In the genomic region with DNA sequence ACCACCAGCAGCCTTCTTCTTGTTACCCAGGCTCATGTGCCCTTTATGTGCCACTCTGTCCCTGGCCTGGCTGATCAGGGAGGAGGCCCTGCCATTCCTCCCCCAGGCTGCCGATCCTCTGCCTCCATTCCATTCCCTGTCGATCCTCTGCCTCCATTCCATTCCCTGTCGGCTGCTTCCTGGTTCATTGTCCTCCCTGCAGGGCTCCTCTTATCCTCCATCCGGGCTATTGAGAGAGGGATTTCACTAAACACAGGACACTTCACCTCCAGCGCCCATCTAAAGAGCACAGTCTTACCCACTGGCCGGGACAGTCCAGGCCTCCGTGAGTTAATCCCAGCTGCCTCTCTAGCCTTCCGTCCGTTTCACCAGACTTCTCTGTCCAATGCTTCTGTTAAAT, we compare ENCODE assay signal across 19 cellular contexts. TPM values are rescaled to one million over a fixed set of nuclear protein-coding genes. Genes with fewer than 3 reads are reported as not detected.
DNase-seq lines count a peak whose midpoint lies in the region; ATAC-seq, FAIRE-seq and TF ChIP-seq lines count a peak whose summit lies in the region.
"Had no signal": no experiment of that assay in that cellular context is flagged by ENCODE, and none has a peak within 500 bp of the region (broad histone marks: within the 10 kb centered on the region; RNA-seq: fewer than 3 reads in every experiment).

No MANE protein-coding gene starts in this region.

- peak overlapping the region; percentile 96; the same call in 1 of the 2 replicates for H2BK12ac ChIP-seq in H1 (ENCODE audit: low read depth, low read length)

- no peak overlapping the region for H2AFZ ChIP-seq in HepG2 (ENCODE audit: low read length)
- H2AFZ ChIP-seq in H1 (ENCODE audit: low read length) = no peak overlapping the region
- H2AFZ ChIP-seq in neural progenitor cell (replicated peaks) = peak overlapping the region; percentile 65

- H3K4me3 Mint-ChIP-seq in neural progenitor cell = no peak overlapping the region
- no peak overlapping the region for H3K4me3 Mint-ChIP-seq in type B pancreatic cell
- H3K4me3 Mint-ChIP-seq: CD4-positive, CD25-positive, alpha-beta regulatory T cell; HFFc6 had no signal

- no peaks in the 10 kb centered on the region for H3K36me3 ChIP-seq in HepG2 (replicated peaks in 1 of 2; ENCODE audit: control insufficient read depth in 1 of 2, insufficient read depth in 2 of 2, low read length in 2 of 2)
- no peaks in the 10 kb centered on the region for H3K36me3 ChIP-seq in right lobe of liver
- H3K36me3 ChIP-seq in H1 (ENCODE audit: control insufficient read depth in 2 of 4, insufficient read depth in 4 of 4, low read length in 3 of 4) = no peaks in the 10 kb centered on the region
- H3K36me3 ChIP-seq in neural progenitor cell = no peaks in the 10 kb centered on the region
- H3K36me3 ChIP-seq in left ventricle myocardium inferior = no peaks in the 10 kb centered on the region
- no peaks in the 10 kb centered on the region for H3K36me3 ChIP-seq in Peyer's patch

- H3K9me3 Mint-ChIP-seq in neural progenitor cell (no peaks in the 10 kb centered on the region), type B pancreatic cell (no peaks in the 10 kb centered on the region)
- H3K9me3 Mint-ChIP-seq: CD4-positive, CD25-positive, alpha-beta regulatory T cell had no signal

- peak overlapping the region; percentile 60; the same call in 1 of the 2 replicates for H2BK5ac ChIP-seq in H1 (ENCODE audit: low read depth, low read length)

- H2BK20ac ChIP-seq in H1 (ENCODE audit: low read length) = 0 out of 2 replicates have a peak overlapping the region, but pooled peaks have one; percentile 61

- no peaks in the 10 kb centered on the region for H3K9me3 ChIP-seq in HepG2 (ENCODE audit: low read length)
- no peaks in the 10 kb centered on the region for H3K9me3 ChIP-seq in right lobe of liver
- no peaks in the 10 kb centered on the region for H3K9me3 ChIP-seq in H1 (ENCODE audit: insufficient read depth in 2 of 2, low read depth in 1 of 2, low read length in 1 of 2)
- H3K9me3 ChIP-seq in neural progenitor cell (ENCODE audit: low read depth) = no peaks in the 10 kb centered on the region
- H3K9me3 ChIP-seq in left ventricle myocardium inferior (replicated peaks) = no peaks in the 10 kb centered on the region
- H3K9me3 ChIP-seq in Peyer's patch = no peaks in the 10 kb centered on the region

- H2AK5ac ChIP-seq in H1 (ENCODE audit: low read depth, low read length) = no peak overlapping the region; the same call in 1 of the 2 replicates

- no peak for DNase-seq in HepG2 (ENCODE audit: low spot score)
- DNase-seq in right lobe of liver = no peak
- no peak for DNase-seq in H1 (ENCODE audit: low read depth in 1 of 2, low spot score in 2 of 2)
- peak; percentile 71 for DNase-seq in neural progenitor cell (ENCODE audit: low spot score)
- DNase-seq in type B pancreatic cell (ENCODE audit: extremely low spot score, unreplicated experiment) = no peak
- DNase-seq in left ventricle myocardium inferior = no peak
- no peak for DNase-seq in EL
- no peak for DNase-seq in Peyer's patch
- DNase-seq: CD4-positive, CD25-positive, alpha-beta regulatory T cell; DMS79; GDM1; GOT3; HCEC 1CT; HFFc6 had no signal

- H3K4me3 ChIP-seq in HepG2 (replicated peaks in 1 of 3; ENCODE audit: insufficient read depth in 1 of 3, low read depth in 2 of 3, low read length in 3 of 3) (no peak overlapping the region), right lobe of liver (no peak overlapping the region), H1 (ENCODE audit: extremely low read depth in 1 of 4, insufficient read depth in 2 of 4, low read depth in 3 of 4, low read length in 4 of 4) (no peak overlapping the region), neural progenitor cell (no peak overlapping the region), left ventricle myocardium inferior (no peak overlapping the region), Peyer's patch (no peak overlapping the region)

- no peak overlapping the region for H4K5ac ChIP-seq in H1 (ENCODE audit: insufficient read length, low read depth, low read length)

- 96% methylated on average over 9 of the region's 9 CpGs for WGBS in HepG2 (ENCODE audit: low lambda C conversion rate)
- WGBS in right lobe of liver (ENCODE audit: insufficient coverage, low coverage, low lambda C conversion rate, missing lambda C conversion rate) = 75% methylated on average over 9 of the region's 9 CpGs
- 89% methylated on average over 8 of the region's 9 CpGs; no CpG with 5 or more reads in 1 of the 2 experiments for WGBS in H1 (ENCODE audit: extremely low coverage in 1 of 2, insufficient coverage in 1 of 2, insufficient read length in 1 of 2, insufficient replicate concordance in 2 of 2, low coverage in 1 of 2, low lambda C conversion rate in 2 of 2, missing lambda C conversion rate in 1 of 2), 2 experiments

- no peak for TF ChIP-seq EP300 in HepG2 (IDR thresholded peaks at IDR 0.05; ENCODE audit: low read depth in 2 of 2, low read length in 2 of 2)
- no peak for TF ChIP-seq EP300 in HepG2 (CRISPR knock-in tag; IDR thresholded peaks at IDR 0.05; ENCODE audit: borderline replicate concordance)
- TF ChIP-seq EP300 in H1 (IDR thresholded peaks at IDR 0.05; ENCODE audit: borderline replicate concordance in 1 of 2, low read depth in 2 of 2, low read length in 2 of 2) = no peak

- H3K36me3 Mint-ChIP-seq in neural progenitor cell (no peaks in the 10 kb centered on the region), type B pancreatic cell (no peaks in the 10 kb centered on the region)
- H3K36me3 Mint-ChIP-seq: CD4-positive, CD25-positive, alpha-beta regulatory T cell had no signal

- H3K4me1 Mint-ChIP-seq in neural progenitor cell = peaks cover 20% of the 10 kb centered on the region
- peaks cover 15% of the 10 kb centered on the region for H3K4me1 Mint-ChIP-seq in type B pancreatic cell (ENCODE audit: unreplicated experiment)
- H3K4me1 Mint-ChIP-seq: CD4-positive, CD25-positive, alpha-beta regulatory T cell had no signal

- TF ChIP-seq POLR2A in HepG2 (IDR thresholded peaks at IDR 0.05; ENCODE audit: insufficient read depth in 1 of 2, low read depth in 2 of 2, low read length in 2 of 2) = no peak
- TF ChIP-seq POLR2A in right lobe of liver (IDR thresholded peaks at IDR 0.05) = no peak
- TF ChIP-seq POLR2A in H1 (IDR thresholded peaks at IDR 0.05; ENCODE audit: control extremely low read depth in 1 of 2, low read depth in 2 of 2, low read length in 2 of 2) = no peak
- no peak for TF ChIP-seq POLR2A in Peyer's patch (IDR thresholded peaks at IDR 0.05)

- H3K4me2 ChIP-seq in HepG2 (ENCODE audit: low read depth, low read length) = no peak overlapping the region
- H3K4me2 ChIP-seq in H1 (ENCODE audit: insufficient read depth in 1 of 2, low read depth in 2 of 2, low read length in 2 of 2) = no peak overlapping the region
- H3K4me2 ChIP-seq in neural progenitor cell = peak overlapping the region; percentile 18

- H4K20me1 ChIP-seq in HepG2 (ENCODE audit: insufficient read depth, low read length) = no peaks in the 10 kb centered on the region
- H4K20me1 ChIP-seq in H1 (replicated peaks in 1 of 2; ENCODE audit: control insufficient read depth in 1 of 2, insufficient read depth in 2 of 2, low read length in 2 of 2) = no peaks in the 10 kb centered on the region
- no peaks in the 10 kb centered on the region for H4K20me1 ChIP-seq in neural progenitor cell (ENCODE audit: low read depth)

- in situ Hi-C loops in HepG2 (cut with HindIII; ENCODE audit: extremely low pct_ligation_motif_present, low pct_unique_long_range_greater_than_20kb) = no loop called here

- H2BK15ac ChIP-seq in H1 (ENCODE audit: low read length) = no peak overlapping the region; the same call in 1 of the 2 replicates

- H3K27me3 Mint-ChIP-seq in neural progenitor cell (ENCODE audit: insufficient read depth, low read depth) (peaks cover 10% of the 10 kb centered on the region), type B pancreatic cell (peaks cover 24% of the 10 kb centered on the region)

- no peak overlapping the region for H2BK120ac ChIP-seq in H1 (replicated peaks; ENCODE audit: low read depth, low read length)

- BruUV-seq in HepG2 (replicated peaks; lab: Mats Ljungman, UMichigan) = no TSS peak

- no peak overlapping the region for H4K8ac ChIP-seq in H1 (ENCODE audit: extremely low read depth, insufficient read depth, low read length)

- H3F3A ChIP-seq in neural progenitor cell (ENCODE audit: low read depth) = peaks cover 23% of the 10 kb centered on the region

- FAIRE-seq in HepG2 (lab: Jason Lieb, UNC) (no peak), H1 (lab: Jason Lieb, UNC) (no peak)
- FAIRE-seq: GM12892, HTR-8/SVneo had no signal

- POLR2A ChIA-PET in HepG2 (lab: Yijun Ruan, JAX) = interaction anchor here (3.5 kb wide), 1 partner anchor 8 kb away, joined by 15 read pairs; no protein-coding TSS in a partner anchor
- POLR2A ChIA-PET in H1 (lab: Charles Lee; ENCODE audit: partially characterized antibody) = no interaction called here

- H3K27me3 ChIP-seq in HepG2 (ENCODE audit: control insufficient read depth in 1 of 2, insufficient read depth in 2 of 2, low read length in 2 of 2) (no peaks in the 10 kb centered on the region), right lobe of liver (no peaks in the 10 kb centered on the region), H1 (replicated peaks in 1 of 4; ENCODE audit: control insufficient read depth in 3 of 4, extremely low read depth in 1 of 4, insufficient read depth in 3 of 4, low read length in 3 of 4) (no peaks in the 10 kb centered on the region; a peak in 1 of 7 replicates), neural progenitor cell (no peaks in the 10 kb centered on the region), left ventricle myocardium inferior (ENCODE audit: low read depth) (peaks cover 16% of the 10 kb centered on the region), Peyer's patch (no peaks in the 10 kb centered on the region)

- H3K79me1 ChIP-seq in H1 (ENCODE audit: low read depth, low read length) = no peaks in the 10 kb centered on the region

- H3K23ac ChIP-seq in H1 (ENCODE audit: insufficient read length) = no peak overlapping the region

- no peak for TF ChIP-seq RAD21 in HepG2 (CRISPR knock-in tag; IDR thresholded peaks at IDR 0.05)
- no peak for TF ChIP-seq RAD21 in H1 (IDR thresholded peaks at IDR 0.05 in 1 of 2, conservative IDR thresholded peaks at IDR 0.05 in 1 of 2; ENCODE audit: low read depth in 2 of 2, low read length in 2 of 2)

- no peak overlapping the region for H3K4ac ChIP-seq in H1 (replicated peaks; ENCODE audit: insufficient read length, low read depth, low read length)

- no peak overlapping the region for H3K14ac ChIP-seq in H1 (ENCODE audit: insufficient read length)

- H3K9ac ChIP-seq in HepG2 (ENCODE audit: insufficient read depth, low read depth, low read length) = no peak overlapping the region
- H3K9ac ChIP-seq in H1 (replicated peaks in 1 of 4; ENCODE audit: extremely low read depth in 1 of 4, low read depth in 3 of 4, low read length in 3 of 4) = no peak overlapping the region
- H3K9ac ChIP-seq in neural progenitor cell = no peak overlapping the region

- no peak overlapping the region; the same call in none of the 2 replicates for H3K18ac ChIP-seq in H1 (ENCODE audit: extremely low read depth, low read length)

- no peak overlapping the region for H3K27ac ChIP-seq in HepG2 (ENCODE audit: extremely low read length, insufficient read depth, low read length)
- H3K27ac ChIP-seq in right lobe of liver = no peak overlapping the region
- no peak overlapping the region for H3K27ac ChIP-seq in H1 (ENCODE audit: low read depth, low read length)
- H3K27ac ChIP-seq in neural progenitor cell = no peak overlapping the region
- no peak overlapping the region for H3K27ac ChIP-seq in left ventricle myocardium inferior (replicated peaks)
- no peak overlapping the region for H3K27ac ChIP-seq in Peyer's patch
- H3K27ac ChIP-seq: 22Rv1 had no signal

- H3K27ac Mint-ChIP-seq in neural progenitor cell (peak overlapping the region; percentile 61), type B pancreatic cell (peak overlapping the region; percentile 26)
- H3K27ac Mint-ChIP-seq: HFFc6 had no signal

- CTCF ChIA-PET in HepG2 (lab: Yijun Ruan, JAX; ENCODE audit: low intra/inter-chr PET ratio, low total read pairs) (no interaction called here), H1 (lab: Charles Lee; ENCODE audit: partially characterized antibody) (no interaction called here)

- TF ChIP-seq CTCF in HepG2 (CRISPR knock-in tag; IDR thresholded peaks at IDR 0.05) (no peak), right lobe of liver (IDR thresholded peaks at IDR 0.05) (no peak), H1 (IDR thresholded peaks at IDR 0.05; ENCODE audit: control extremely low read depth in 1 of 3, insufficient read depth in 1 of 3, low read depth in 1 of 3, low read length in 3 of 3) (no peak), neural progenitor cell (IDR thresholded peaks at IDR 0.05) (no peak), type B pancreatic cell (conservative IDR thresholded peaks at IDR 0.05) (no peak), left ventricle myocardium inferior (IDR thresholded peaks at IDR 0.05; ENCODE audit: borderline replicate concordance) (no peak), Peyer's patch (IDR thresholded peaks at IDR 0.05) (no peak)

- H3K4me1 ChIP-seq in HepG2 (ENCODE audit: insufficient read depth, low read length) (peaks cover 75% of the 10 kb centered on the region), right lobe of liver (no peaks in the 10 kb centered on the region), H1 (replicated peaks in 1 of 4; ENCODE audit: control insufficient read depth in 3 of 4, insufficient read depth in 4 of 4, low read length in 3 of 4) (peaks cover 7 to 18% (median 14%) of the 10 kb centered on the region in 4 experiments), neural progenitor cell (peaks cover 23% of the 10 kb centered on the region), left ventricle myocardium inferior (no peaks in the 10 kb centered on the region), Peyer's patch (no peaks in the 10 kb centered on the region)

- H3K56ac ChIP-seq in H1 (replicated peaks; ENCODE audit: insufficient read length, low read depth, low read length) = no peak overlapping the region

- H3K79me2 ChIP-seq in HepG2 (ENCODE audit: insufficient read depth, low read length) (no peaks in the 10 kb centered on the region), H1 (ENCODE audit: control insufficient read depth in 1 of 2, insufficient read depth in 2 of 2, low read length in 2 of 2) (no peaks in the 10 kb centered on the region), neural progenitor cell (ENCODE audit: low read depth) (no peaks in the 10 kb centered on the region)

- H3K23me2 ChIP-seq in H1 (ENCODE audit: low read depth, low read length) = no peaks in the 10 kb centered on the region

- intact Hi-C loops in HepG2 (cut with micrococcal nuclease; ENCODE audit: unreplicated experiment) = no loop called here
- intact Hi-C loops in right lobe of liver (cut with DNase I) = no loop called here
- intact Hi-C loops in left ventricle myocardium inferior (cut with micrococcal nuclease) = no loop called here

- no peak overlapping the region for H4K91ac ChIP-seq in H1 (replicated peaks; ENCODE audit: insufficient read length, low read length)

- ATAC-seq in HepG2 = no peak
- no peak for ATAC-seq in right lobe of liver

RNA-seq across cellular contexts. Expression of gene TTLL2, which starts 7.7 kb away (rescaled TPM):
- total RNA-seq in HepG2 (2016; rRNA removed; fragmentation: Illumina TruSeq; extraction: Trizol) (not detected in 2 replicates), right lobe of liver (not detected), neural progenitor cell (ENCODE audit: low replicate concordance) (not detected in 2 replicates), type B pancreatic cell (ENCODE audit: low replicate concordance) (not detected in 2 replicates), left ventricle myocardium inferior (not detected), Peyer's patch (not detected)
- not detected in 2 replicates for total RNA-seq in HepG2 (2016; cell fraction: cytosol; rRNA removed; fragmentation: Illumina TruSeq; extraction: Trizol; ENCODE audit: low read depth)
- total RNA-seq in HepG2 (2016; cell fraction: insoluble cytoplasmic fraction; rRNA removed; fragmentation: Illumina TruSeq; extraction: Trizol) = 0.04 TPM in 1 of 2 replicates, not detected in the other
- total RNA-seq in HepG2 (2016; cell fraction: membrane; rRNA removed; fragmentation: Illumina TruSeq; extraction: Trizol) = not detected in 2 replicates
- not detected in 2 replicates for total RNA-seq in HepG2 (2016; cell fraction: nucleus; rRNA removed; fragmentation: Illumina TruSeq; extraction: Trizol)
- polyA plus RNA-seq in HepG2 (2011; rRNA removed) (0.03 TPM in 1 of 2 replicates, not detected in the other), H1 (2011; rRNA removed) (not detected in 2 replicates)
- not detected in 2 replicates for polyA plus RNA-seq in HepG2 (2011; cell fraction: cytosol; rRNA removed)
- not detected in 2 replicates for polyA plus RNA-seq in HepG2 (2011; cell fraction: nucleus; rRNA removed)
- polyA plus RNA-seq in HepG2 (2012) = not detected in 2 replicates
- polyA plus RNA-seq in HepG2 (2016; cell fraction: cytosol; fragmentation: Illumina TruSeq; extraction: Trizol; ENCODE audit: low read depth) = not detected in 2 replicates
- not detected in 2 replicates for polyA plus RNA-seq in HepG2 (2016; cell fraction: insoluble cytoplasmic fraction; fragmentation: Illumina TruSeq; extraction: Trizol; ENCODE audit: low read depth)
- not detected in 2 replicates for polyA plus RNA-seq in HepG2 (2016; cell fraction: membrane; fragmentation: Illumina TruSeq; extraction: Trizol; ENCODE audit: low read depth)
- not detected in 2 replicates for polyA plus RNA-seq in HepG2 (2016; cell fraction: nucleus; fragmentation: Illumina TruSeq; extraction: Trizol; ENCODE audit: insufficient read depth, low read depth)
- polyA minus RNA-seq in HepG2 (2011; rRNA and poly(A)+ RNA removed; ENCODE audit: low replicate concordance) = not detected in 2 replicates
- polyA minus RNA-seq in HepG2 (2011; cell fraction: cytosol; rRNA and poly(A)+ RNA removed) = not detected in 2 replicates
- not detected in 2 replicates for polyA minus RNA-seq in HepG2 (2011; cell fraction: nucleus; rRNA and poly(A)+ RNA removed)
- not detected in 2 replicates for total RNA-seq in H1 (2021; fragmentation: NEBNext Ultra II Directional; extraction: Animal tissue kit (Norgen Biotek cat#: 25700))
- polyA plus RNA-seq in H1 (2011; cell fraction: cytosol; rRNA removed) = not detected
- polyA plus RNA-seq in H1 (2011; cell fraction: nucleus; rRNA removed) = not detected
- 0.31 to 0.41 TPM (median 0.38 TPM) in 4 replicates for polyA plus RNA-seq in H1 (2012, experiment 1 of 2)
- polyA plus RNA-seq in H1 (2012, experiment 2 of 2) = not detected
- not detected for polyA plus RNA-seq in H1 (2013, experiment 1 of 2)
- polyA plus RNA-seq in H1 (2013, experiment 2 of 2) = not detected
- polyA minus RNA-seq in H1 (2011; rRNA and poly(A)+ RNA removed) = not detected in 2 replicates
- not detected for polyA minus RNA-seq in H1 (2011; cell fraction: cytosol; rRNA and poly(A)+ RNA removed)
- not detected for polyA minus RNA-seq in H1 (2011; cell fraction: nucleus; rRNA and poly(A)+ RNA removed)
- total RNA-seq: A673; CD4-positive, CD25-positive, alpha-beta regulatory T cell; HFFc6 had no signal
- polyA plus RNA-seq: BJ; CD4-positive, CD25-positive, alpha-beta regulatory T cell had no signal

RNA-seq across cellular contexts. Expression of gene UNC93A, which starts 26.1 kb away (rescaled TPM):
- total RNA-seq in HepG2 (2016; rRNA removed; fragmentation: Illumina TruSeq; extraction: Trizol) (8.3 and 11.0 TPM in 2 replicates), right lobe of liver (10 to 100 TPM in 1 of 6 experiments, 1 to 10 TPM in 5; 1.4 to 15.8 (median 4.9) TPM), neural progenitor cell (ENCODE audit: low replicate concordance) (0.28 TPM in 1 of 2 replicates, not detected in the other), type B pancreatic cell (ENCODE audit: low replicate concordance) (3.7 and 11.2 TPM in 2 replicates), left ventricle myocardium inferior (not detected), Peyer's patch (10 to 100 TPM in 3 of 4 donors, not detected in 1; 10.2 to 17.2 (median 11.5) TPM)
- 4.1 and 4.2 TPM in 2 replicates for total RNA-seq in HepG2 (2016; cell fraction: cytosol; rRNA removed; fragmentation: Illumina TruSeq; extraction: Trizol; ENCODE audit: low read depth)
- 8.7 and 10.0 TPM in 2 replicates for total RNA-seq in HepG2 (2016; cell fraction: insoluble cytoplasmic fraction; rRNA removed; fragmentation: Illumina TruSeq; extraction: Trizol)
- 7.5 and 7.8 TPM in 2 replicates for total RNA-seq in HepG2 (2016; cell fraction: membrane; rRNA removed; fragmentation: Illumina TruSeq; extraction: Trizol)
- total RNA-seq in HepG2 (2016; cell fraction: nucleus; rRNA removed; fragmentation: Illumina TruSeq; extraction: Trizol) = 6.8 and 7.8 TPM in 2 replicates
- polyA plus RNA-seq in HepG2 (2011; rRNA removed) (32.4 and 42.7 TPM in 2 replicates), H1 (2011; rRNA removed) (0.31 and 0.39 TPM in 2 replicates)
- polyA plus RNA-seq in HepG2 (2011; cell fraction: cytosol; rRNA removed) = 40.5 and 49.1 TPM in 2 replicates
- polyA plus RNA-seq in HepG2 (2011; cell fraction: nucleus; rRNA removed) = 21.7 and 28.7 TPM in 2 replicates
- polyA plus RNA-seq in HepG2 (2012) = 9.6 and 43.8 TPM in 2 replicates
- polyA plus RNA-seq in HepG2 (2016; cell fraction: cytosol; fragmentation: Illumina TruSeq; extraction: Trizol; ENCODE audit: low read depth) = 3.4 and 3.8 TPM in 2 replicates
- polyA plus RNA-seq in HepG2 (2016; cell fraction: insoluble cytoplasmic fraction; fragmentation: Illumina TruSeq; extraction: Trizol; ENCODE audit: low read depth) = 6.5 and 9.8 TPM in 2 replicates
- 6.1 and 6.5 TPM in 2 replicates for polyA plus RNA-seq in HepG2 (2016; cell fraction: membrane; fragmentation: Illumina TruSeq; extraction: Trizol; ENCODE audit: low read depth)
- 10.8 and 11.1 TPM in 2 replicates for polyA plus RNA-seq in HepG2 (2016; cell fraction: nucleus; fragmentation: Illumina TruSeq; extraction: Trizol; ENCODE audit: insufficient read depth, low read depth)
- polyA minus RNA-seq in HepG2 (2011; rRNA and poly(A)+ RNA removed; ENCODE audit: low replicate concordance) = 97.2 TPM in 1 of 2 replicates, not detected in the other
- polyA minus RNA-seq in HepG2 (2011; cell fraction: cytosol; rRNA and poly(A)+ RNA removed) = 16.1 and 16.4 TPM in 2 replicates
- polyA minus RNA-seq in HepG2 (2011; cell fraction: nucleus; rRNA and poly(A)+ RNA removed) = 12.5 and 12.9 TPM in 2 replicates
- total RNA-seq in H1 (2021; fragmentation: NEBNext Ultra II Directional; extraction: Animal tissue kit (Norgen Biotek cat#: 25700)) = not detected in 2 replicates
- polyA plus RNA-seq in H1 (2011; cell fraction: cytosol; rRNA removed) = 0.67 TPM
- 0.47 TPM for polyA plus RNA-seq in H1 (2011; cell fraction: nucleus; rRNA removed)
- 0.16 to 0.58 TPM (median 0.23 TPM) in 4 replicates for polyA plus RNA-seq in H1 (2012, experiment 1 of 2)
- 0.20 TPM for polyA plus RNA-seq in H1 (2012, experiment 2 of 2)
- polyA plus RNA-seq in H1 (2013, experiment 1 of 2) = 0.12 TPM
- 0.07 TPM for polyA plus RNA-seq in H1 (2013, experiment 2 of 2)
- not detected in 2 replicates for polyA minus RNA-seq in H1 (2011; rRNA and poly(A)+ RNA removed)
- polyA minus RNA-seq in H1 (2011; cell fraction: cytosol; rRNA and poly(A)+ RNA removed) = not detected
- polyA minus RNA-seq in H1 (2011; cell fraction: nucleus; rRNA and poly(A)+ RNA removed) = not detected
- total RNA-seq: A673; CD4-positive, CD25-positive, alpha-beta regulatory T cell; HFFc6 had no signal
- polyA plus RNA-seq: BJ; CD4-positive, CD25-positive, alpha-beta regulatory T cell had no signal
